ENCODE assay signal across 23 cellular contexts in genomic region chr3:66014641-66015040, GRCh38. TPM values are rescaled to one million over a fixed set of nuclear protein-coding genes. Genes with fewer than 3 reads are reported as not detected.
DNase-seq lines count a peak whose midpoint lies in the region; ATAC-seq and TF ChIP-seq lines count a peak whose summit lies in the region.
"Had no signal": no experiment of that assay in that cellular context is flagged by ENCODE, and none has a peak within 500 bp of the region (broad histone marks: within the 10 kb centered on the region; RNA-seq: fewer than 3 reads in every experiment).

No MANE protein-coding gene starts in this region.

- no peak overlapping the region for H3K18ac ChIP-seq in mesenchymal stem cell (ENCODE audit: low read depth in 1 of 2, low read length in 2 of 2)

- H3K4ac ChIP-seq in mesenchymal stem cell (ENCODE audit: low read depth in 1 of 2, low read length in 2 of 2), result no peak overlapping the region

- H3K79me1 ChIP-seq in mesenchymal stem cell (replicated peaks; ENCODE audit: low read length, poor library complexity, severe bottlenecking), result peaks cover 39% of the 10 kb centered on the region

- H3K9me3 ChIP-seq in adipocyte (ENCODE audit: control insufficient read depth, low read length), result no peaks in the 10 kb centered on the region
- no peaks in the 10 kb centered on the region for H3K9me3 ChIP-seq in mesenchymal stem cell (ENCODE audit: control insufficient read depth, low read length)
- H3K9me3 ChIP-seq in stomach, result no peaks in the 10 kb centered on the region
- H3K9me3 ChIP-seq: BLaER1 had no signal

- intact Hi-C loops in Right ventricle myocardium superior (cut with DNase I), result no loop called here
- intact Hi-C loops in left cardiac atrium (cut with DNase I), result no loop called here
- intact Hi-C loops in stomach (cut with DNase I; ENCODE audit: low total_unique reads), result no loop called here

- H2BK15ac ChIP-seq in mesenchymal stem cell (ENCODE audit: low read depth, poor library complexity, severe bottlenecking), result no peak overlapping the region

- H3K4me2 ChIP-seq in mesenchymal stem cell (ENCODE audit: low read length, poor library complexity, severe bottlenecking), result no peak overlapping the region
- H3K4me2 ChIP-seq: BLaER1 had no signal

- H3K4me1 ChIP-seq in adipocyte (ENCODE audit: control insufficient read depth, insufficient read depth, low read length), result peaks cover 10% of the 10 kb centered on the region
- H3K4me1 ChIP-seq in mesenchymal stem cell (ENCODE audit: control insufficient read depth, insufficient read depth, low read depth, low read length), result peaks cover 4% of the 10 kb centered on the region
- H3K4me1 ChIP-seq in stomach, result peaks cover 29 to 81% (median 67%) of the 10 kb centered on the region in 4 donors
- H3K4me1 ChIP-seq: BLaER1 had no signal

- H4K8ac ChIP-seq in mesenchymal stem cell (ENCODE audit: low read length), result no peak overlapping the region

- 82% methylated on average over 2 of the region's 2 CpGs for WGBS in mesenchymal stem cell
- WGBS in stomach, 5 donors, result 25 to 65% (median 48%) methylated on average over 1 to 2 of the region's 2 CpGs

- H3K36me3 ChIP-seq in adipocyte (ENCODE audit: control insufficient read depth, insufficient read depth, low read length, severe bottlenecking), result no peaks in the 10 kb centered on the region
- no peaks in the 10 kb centered on the region for H3K36me3 ChIP-seq in mesenchymal stem cell (ENCODE audit: control insufficient read depth in 1 of 2, insufficient read depth in 2 of 2, low read depth in 1 of 2, low read length in 2 of 2)
- H3K36me3 ChIP-seq in stomach, result no peaks in the 10 kb centered on the region
- H3K36me3 ChIP-seq: BLaER1 had no signal

- no peak for TF ChIP-seq POLR2A in stomach (IDR thresholded peaks at IDR 0.05)

- ATAC-seq in Right ventricle myocardium superior (ENCODE audit: poor library complexity) (peak; percentile 6), left cardiac atrium (no peak)
- ATAC-seq: Right ventricle myocardium inferior had no signal

- no peak for TF ChIP-seq EP300 in stomach (IDR thresholded peaks at IDR 0.05)

- no peak overlapping the region for H3K14ac ChIP-seq in mesenchymal stem cell (ENCODE audit: low read length in 2 of 2)

- no peak overlapping the region for H2AK5ac ChIP-seq in mesenchymal stem cell (ENCODE audit: low read length, severe bottlenecking)

- H3K4me3 ChIP-seq in adipocyte (ENCODE audit: low read length), result no peak overlapping the region
- no peak overlapping the region for H3K4me3 ChIP-seq in mesenchymal stem cell (ENCODE audit: insufficient read depth in 1 of 2, low read depth in 1 of 2, low read length in 2 of 2)
- no peak overlapping the region for H3K4me3 ChIP-seq in stomach
- H3K4me3 ChIP-seq: BLaER1 had no signal

- no peak for DNase-seq in Right ventricle myocardium superior
- no peak for DNase-seq in left cardiac atrium
- peak; percentile 50 for DNase-seq in adipocyte (ENCODE audit: low read depth)
- peak; percentile 33 for DNase-seq in mesenchymal stem cell
- DNase-seq in stomach, result no peak
- DNase-seq in putamen (ENCODE audit: low spot score), result no peak
- DNase-seq in NCI-H510A treated with DMSO at 0.1 percent for 48 hours (lab: John Stamatoyannopoulos, UW), result no peak
- no peak for DNase-seq in NCI-H1105 treated with DMSO at 0.1 percent for 48 hours (lab: John Stamatoyannopoulos, UW)
- DNase-seq: ACHN; CD4-positive, alpha-beta memory T cell; DND-41; GOT3; HCEC 1CT; MV-4-11; NCI-H1694; NCI-H2081 treated with DMSO at 0.1 percent for 48 hours; NCI-H2171 treated with DMSO at 0.1 percent for 48 hours; NCI-H446; NCI-H526 treated with DMSO at 0.1 percent for 48 hours; OCI-M1 had no signal

- no peak overlapping the region for H2BK5ac ChIP-seq in mesenchymal stem cell (ENCODE audit: low read depth, low read length, poor library complexity, severe bottlenecking)

- no peak overlapping the region for H2AFZ ChIP-seq in mesenchymal stem cell (ENCODE audit: low read depth, low read length)

- H3K27ac ChIP-seq in mesenchymal stem cell (ENCODE audit: low read length, poor library complexity, severe bottlenecking) (no peak overlapping the region), stomach (peak overlapping the region in 4 of 5 donors; percentile 3 to 38 (median 20))
- H3K27ac ChIP-seq: 22Rv1, BLaER1 had no signal

- H3K27me3 ChIP-seq in adipocyte (replicated peaks; ENCODE audit: control insufficient read depth, insufficient read depth, low read length), result no peaks in the 10 kb centered on the region
- H3K27me3 ChIP-seq in mesenchymal stem cell (ENCODE audit: control insufficient read depth in 1 of 2, insufficient read depth in 1 of 2, low read length in 2 of 2), result no peaks in the 10 kb centered on the region
- no peaks in the 10 kb centered on the region for H3K27me3 ChIP-seq in stomach
- H3K27me3 ChIP-seq: BLaER1 had no signal

- no peak for TF ChIP-seq CTCF in stomach (IDR thresholded peaks at IDR 0.05)

- H2BK12ac ChIP-seq in mesenchymal stem cell (ENCODE audit: low read length in 2 of 2), result no peak overlapping the region

- H3K23ac ChIP-seq in mesenchymal stem cell (ENCODE audit: low read length in 2 of 2), result no peak overlapping the region

- H2BK120ac ChIP-seq in mesenchymal stem cell (ENCODE audit: low read depth, low read length), result no peak overlapping the region

- H4K91ac ChIP-seq in mesenchymal stem cell (ENCODE audit: low read length), result no peak overlapping the region

- H3K9ac ChIP-seq in adipocyte (ENCODE audit: low read length) (no peak overlapping the region), mesenchymal stem cell (ENCODE audit: low read length) (no peak overlapping the region)
- H3K9ac ChIP-seq: BLaER1 had no signal

RNA-seq across cellular contexts. Expression of gene MAGI1, which starts 24.1 kb away (rescaled TPM):
- 34.1 TPM for total RNA-seq in Right ventricle myocardium superior
- 10 to 100 TPM; 27.7 to 30.0 TPM for total RNA-seq in left cardiac atrium
- 5.9 TPM for polyA plus RNA-seq in mesenchymal stem cell (2013, experiment 1 of 2)
- polyA plus RNA-seq in mesenchymal stem cell (2013, experiment 2 of 2), result 5.6 TPM
- 100 to 1,000 TPM in 3 of 5 donors, 10 to 100 TPM in 2; 83.9 to 237 (median 105) TPM for total RNA-seq in stomach
- 10 to 100 TPM in 2 of 3 donors, 1 to 10 TPM in 1; 5.7 to 14.7 (median 14.5) TPM for polyA plus RNA-seq in stomach
- polyA plus RNA-seq: CD4-positive, alpha-beta memory T cell had no signal

Comparison
In these comparisons a context has a peak if more than half of its experiments do, and no peak if none do; other contexts are left out.
1. DNase-seq: peak in adipocyte (single experiment) and mesenchymal stem cell (single experiment); none in Right ventricle myocardium superior (single experiment), left cardiac atrium (single experiment), stomach (single experiment), putamen (single experiment), NCI-H510A treated with DMSO at 0.1 percent for 48 hours (single experiment) and NCI-H1105 treated with DMSO at 0.1 percent for 48 hours (single experiment).